18 cellular contexts compared by ENCODE assay signal in genomic region chr1:75999034-75999433, GRCh38.
"Had no signal": no experiment of that assay in that cellular context is flagged by ENCODE, and none has a peak within 500 bp of the region (broad histone marks: within the 10 kb centered on the region; RNA-seq: fewer than 3 reads in every experiment).

No MANE protein-coding gene starts in this region.

- ATAC-seq: left colon; left ventricle myocardium superior; natural killer cell treated with Interleukin-12 subunit alpha and Interleukin-12 subunit beta and Interleukin-15 and Interleukin-18, amount 100 ng/mL, for 72 hours; right cardiac atrium had no signal

- DNase-seq: cortex of kidney; dorsolateral prefrontal cortex; effector CD8-positive, alpha-beta T cell; immature natural killer cell; left colon; left ventricle myocardium superior; mesenchymal stem cell; midbrain; nucleus accumbens; ovary; right cardiac atrium; small intestine; stimulated activated CD4-positive, alpha-beta T cell treated with anti-CD3 and anti-CD28 coated beads, Interleukin-12 subunit alpha, Interleukin-12 subunit beta, amount 100 ng/mL, for 4 hours; stimulated activated naive CD4-positive, alpha-beta T cell; stomach; substantia nigra; transverse colon had no signal
